In the genomic region with DNA sequence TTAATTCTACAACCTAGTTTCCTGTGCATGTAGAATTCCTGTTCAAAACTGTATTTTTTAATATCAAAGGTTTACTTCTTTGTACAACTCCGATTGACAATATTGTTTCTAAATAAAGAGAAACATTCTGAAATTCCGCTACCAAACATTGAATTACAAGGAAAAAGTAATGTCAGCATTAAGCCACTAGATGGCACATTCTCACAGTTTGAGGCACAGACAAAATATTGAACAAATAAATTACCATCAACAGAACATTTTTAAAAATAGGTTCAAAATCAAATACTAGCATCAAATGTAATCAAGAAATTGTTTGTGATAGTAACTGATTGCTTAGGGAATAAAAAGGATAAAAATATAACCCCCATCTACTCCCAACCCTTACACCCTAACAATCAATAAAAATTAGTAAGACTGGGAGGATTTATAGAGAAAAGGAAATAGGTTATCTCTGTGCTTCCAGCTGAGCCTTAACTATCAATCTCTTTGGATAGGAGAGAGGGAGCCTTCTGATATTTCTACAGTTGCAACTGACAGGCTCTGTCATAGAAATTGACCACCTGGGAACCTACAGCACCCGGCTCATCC, we compare ENCODE assay signal across 7 cellular contexts.
DNase-seq lines count a peak whose midpoint lies in the region; ATAC-seq and TF ChIP-seq lines count a peak whose summit lies in the region.

No MANE protein-coding gene starts in this region.

- no peak overlapping the region for H3K27ac Mint-ChIP-seq in activated CD8-positive, alpha-beta T cell treated with anti-CD3 and anti-CD28 coated beads, Interleukin-2, amount 10 ng/mL, durations not matched to agents 7 days and 5 days
- no peak overlapping the region for H3K27ac Mint-ChIP-seq in activated CD4-positive, alpha-beta memory T cell treated with anti-CD3 and anti-CD28 coated beads, Interleukin-2, amount 10 ng/mL, durations not matched to agents 7 days and 5 days

- H3K4me3 Mint-ChIP-seq in activated CD8-positive, alpha-beta T cell treated with anti-CD3 and anti-CD28 coated beads, Interleukin-2, amount 10 ng/mL, durations not matched to agents 7 days and 5 days: no peak overlapping the region
- H3K4me3 Mint-ChIP-seq in activated CD4-positive, alpha-beta memory T cell treated with anti-CD3 and anti-CD28 coated beads, Interleukin-2, amount 10 ng/mL, durations not matched to agents 7 days and 5 days: no peak overlapping the region

- peaks cover 15% of the 10 kb centered on the region for H3K27me3 ChIP-seq in kidney epithelial cell (ENCODE audit: control insufficient read depth, insufficient read depth, low read length)

- DNase-seq in GM04503 (ENCODE audit: low read depth) (peak; percentile 0), MV-4-11 (lab: John Stamatoyannopoulos, UW) (peak; percentile 21), kidney epithelial cell (ENCODE audit: low read depth) (no peak)
- DNase-seq in activated CD8-positive, alpha-beta T cell treated with anti-CD3 and anti-CD28 coated beads, Interleukin-2, amount 10 ng/mL, durations not matched to agents 7 days and 5 days: peak; percentile 29
- DNase-seq in activated CD4-positive, alpha-beta memory T cell treated with anti-CD3 and anti-CD28 coated beads, Interleukin-2, amount 10 ng/mL, durations not matched to agents 7 days and 5 days: no peak

- CTCF ChIA-PET in activated CD8-positive, alpha-beta T cell treated with anti-CD3 and anti-CD28 coated beads, Interleukin-2, amount 10 ng/mL, durations not matched to agents 7 days and 5 days (lab: Charles Lee): interaction anchor here (1.0 to 1.4 kb wide), 6 partner anchors 52 to 466 kb away, joined by 3 to 6 read pairs (median 4); no protein-coding TSS in a partner anchor
- CTCF ChIA-PET in activated CD4-positive, alpha-beta memory T cell treated with anti-CD3 and anti-CD28 coated beads, Interleukin-2, amount 10 ng/mL, durations not matched to agents 7 days and 5 days (lab: Charles Lee): interaction anchor here (0.6 to 1.0 kb wide), 2 partner anchors 70 to 163 kb away, joined by 3 read pairs; no protein-coding TSS in a partner anchor

- H3K4me1 Mint-ChIP-seq in activated CD8-positive, alpha-beta T cell treated with anti-CD3 and anti-CD28 coated beads, Interleukin-2, amount 10 ng/mL, durations not matched to agents 7 days and 5 days (ENCODE audit: low read depth): no peaks in the 10 kb centered on the region
- peaks cover 16% of the 10 kb centered on the region for H3K4me1 Mint-ChIP-seq in activated CD4-positive, alpha-beta memory T cell treated with anti-CD3 and anti-CD28 coated beads, Interleukin-2, amount 10 ng/mL, durations not matched to agents 7 days and 5 days

- POLR2A ChIA-PET in activated CD8-positive, alpha-beta T cell treated with anti-CD3 and anti-CD28 coated beads, Interleukin-2, amount 10 ng/mL, durations not matched to agents 7 days and 5 days (lab: Charles Lee): no interaction called here
- POLR2A ChIA-PET in activated CD4-positive, alpha-beta memory T cell treated with anti-CD3 and anti-CD28 coated beads, Interleukin-2, amount 10 ng/mL, durations not matched to agents 7 days and 5 days (lab: Charles Lee): no interaction called here

- H3K36me3 ChIP-seq in kidney epithelial cell (ENCODE audit: control insufficient read depth, insufficient read depth, low read length): no peaks in the 10 kb centered on the region

- peaks cover 11% of the 10 kb centered on the region for H3K27me3 Mint-ChIP-seq in activated CD8-positive, alpha-beta T cell treated with anti-CD3 and anti-CD28 coated beads, Interleukin-2, amount 10 ng/mL, durations not matched to agents 7 days and 5 days (ENCODE audit: low read depth)
- peaks cover 34% of the 10 kb centered on the region for H3K27me3 Mint-ChIP-seq in activated CD4-positive, alpha-beta memory T cell treated with anti-CD3 and anti-CD28 coated beads, Interleukin-2, amount 10 ng/mL, durations not matched to agents 7 days and 5 days

- ATAC-seq in activated CD8-positive, alpha-beta T cell treated with anti-CD3 and anti-CD28 coated beads, Interleukin-2, amount 10 ng/mL, durations not matched to agents 7 days and 5 days: no peak
- ATAC-seq in activated CD4-positive, CD25-positive, alpha-beta regulatory T cell treated with anti-CD3 and anti-CD28 coated beads, Interleukin-2, amount 50 U/mL, for 24 hours: no peak
- ATAC-seq in GM21576 (IDR thresholded peaks at IDR 0.05; ENCODE audit: unreplicated experiment): no peak

- peak; percentile 59 for TF ChIP-seq CTCF in kidney epithelial cell (IDR thresholded peaks at IDR 0.05; ENCODE audit: insufficient read depth, low read length, poor library complexity, severe bottlenecking)

- no peaks in the 10 kb centered on the region for H3K36me3 Mint-ChIP-seq in activated CD8-positive, alpha-beta T cell treated with anti-CD3 and anti-CD28 coated beads, Interleukin-2, amount 10 ng/mL, durations not matched to agents 7 days and 5 days (ENCODE audit: low read depth)
- no peaks in the 10 kb centered on the region for H3K36me3 Mint-ChIP-seq in activated CD4-positive, alpha-beta memory T cell treated with anti-CD3 and anti-CD28 coated beads, Interleukin-2, amount 10 ng/mL, durations not matched to agents 7 days and 5 days (ENCODE audit: low read depth)

- no peak overlapping the region for H3K4me3 ChIP-seq in kidney epithelial cell (ENCODE audit: low read depth, low read length)

- no peaks in the 10 kb centered on the region for H3K9me3 Mint-ChIP-seq in activated CD8-positive, alpha-beta T cell treated with anti-CD3 and anti-CD28 coated beads, Interleukin-2, amount 10 ng/mL, durations not matched to agents 7 days and 5 days (ENCODE audit: insufficient read depth)
- no peaks in the 10 kb centered on the region for H3K9me3 Mint-ChIP-seq in activated CD4-positive, alpha-beta memory T cell treated with anti-CD3 and anti-CD28 coated beads, Interleukin-2, amount 10 ng/mL, durations not matched to agents 7 days and 5 days

Comparison
In these comparisons a context has a peak if more than half of its experiments do, and no peak if none do; other contexts are left out.
1. DNase-seq: peak in GM04503 (single experiment), MV-4-11 (single experiment) and activated CD8-positive, alpha-beta T cell treated with anti-CD3 and anti-CD28 coated beads, Interleukin-2, amount 10 ng/mL, durations not matched to agents 7 days and 5 days (single experiment); none in kidney epithelial cell (single experiment) and activated CD4-positive, alpha-beta memory T cell treated with anti-CD3 and anti-CD28 coated beads, Interleukin-2, amount 10 ng/mL, durations not matched to agents 7 days and 5 days (single experiment).